16 cellular contexts compared by ENCODE assay signal in the genomic region with DNA sequence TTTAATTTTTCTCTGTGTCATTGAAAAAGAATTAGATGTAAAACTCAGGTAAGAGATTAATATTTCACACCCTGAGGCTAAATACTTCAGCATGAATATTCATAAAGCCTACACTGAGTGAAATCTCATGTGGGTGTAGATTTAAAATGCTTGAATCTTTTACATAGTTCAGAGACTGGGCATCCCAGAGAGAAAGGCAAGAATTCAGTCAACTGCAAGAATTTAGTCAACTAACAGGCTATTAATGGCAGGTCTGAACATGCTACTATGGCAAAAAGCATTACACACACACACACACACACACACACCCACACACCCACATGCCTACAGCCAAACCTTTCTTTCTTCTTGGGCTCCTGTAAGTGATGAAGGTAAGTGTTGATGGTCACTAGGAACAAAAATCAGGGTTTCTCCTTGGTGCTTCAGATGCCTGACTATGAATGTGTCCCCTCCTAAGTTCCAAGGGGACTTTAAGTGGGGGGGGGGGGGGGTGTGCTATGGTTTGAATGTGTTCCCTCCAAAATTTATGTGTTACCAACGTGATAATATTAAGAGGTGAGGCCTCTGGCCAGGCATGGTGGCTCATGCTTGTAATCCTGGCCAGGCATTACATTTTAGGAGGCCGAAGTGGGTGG.
DNase-seq lines count a peak whose midpoint lies in the region; ATAC-seq, FAIRE-seq and TF ChIP-seq lines count a peak whose summit lies in the region.
"Had no signal": no experiment of that assay in that cellular context is flagged by ENCODE, and none has a peak within 500 bp of the region (broad histone marks: within the 10 kb centered on the region; RNA-seq: fewer than 3 reads in every experiment).

No MANE protein-coding gene starts in this region.

- POLR2A ChIA-PET in HEK293 (lab: Yijun Ruan, JAX) = no interaction called here

- BruUV-seq in mammary epithelial cell (replicated peaks; lab: Mats Ljungman, UMichigan) = no TSS peak

- H3K4me3 ChIP-seq in HEK293 (ENCODE audit: low read depth, low read length) = no peak overlapping the region
- H3K4me3 ChIP-seq in mammary epithelial cell (replicated peaks in 1 of 3; ENCODE audit: insufficient read depth in 1 of 3, low read depth in 2 of 3, low read length in 3 of 3) = no peak overlapping the region
- no peak overlapping the region for H3K4me3 ChIP-seq in keratinocyte (ENCODE audit: control insufficient read depth in 2 of 3, extremely low read depth in 1 of 3, insufficient read depth in 2 of 3, low read depth in 1 of 3, low read length in 3 of 3)
- H3K4me3 ChIP-seq: BLaER1 treated with 17β-estradiol and CSF1 and Interleukin-3, amounts not matched to agents 10 nM and 100 nM had no signal

- H3K4me1 ChIP-seq in HEK293 (ENCODE audit: control insufficient read depth, insufficient read depth, low read length) = no peaks in the 10 kb centered on the region
- H3K4me1 ChIP-seq in mammary epithelial cell (ENCODE audit: insufficient read depth, low read length) = no peaks in the 10 kb centered on the region
- peaks cover 11% of the 10 kb centered on the region for H3K4me1 ChIP-seq in keratinocyte (ENCODE audit: control insufficient read depth, extremely low read depth, insufficient read depth, low read length)
- H3K4me1 ChIP-seq: BLaER1 treated with 17β-estradiol and CSF1 and Interleukin-3, amounts not matched to agents 10 nM and 100 nM; Caco-2 had no signal

- in situ Hi-C loops in mammary epithelial cell (cut with MboI; ENCODE audit: low sequenced_read_pairs in 2 of 2) = no loop called here

- TF ChIP-seq CTCF in HEK293 (tag by site-specific recombination; IDR thresholded peaks at IDR 0.05) (no peak), mammary epithelial cell (conservative IDR thresholded peaks at IDR 0.05 in 1 of 2, IDR thresholded peaks at IDR 0.05 in 1 of 2; ENCODE audit: extremely low read depth in 1 of 2, insufficient read depth in 1 of 2, low read depth in 1 of 2, low read length in 2 of 2) (peak in 1 of 2 donors; percentile 22), keratinocyte (optimal IDR thresholded peaks at IDR 0.05 in 1 of 3, IDR thresholded peaks at IDR 0.05 in 1 of 3, conservative IDR thresholded peaks at IDR 0.05 in 1 of 3; ENCODE audit: extremely low read depth in 1 of 3, insufficient read depth in 2 of 3, low read length in 3 of 3) (no peak)

- H3K27ac ChIP-seq in HEK293 (ENCODE audit: extremely low read depth, low read depth, low read length) (no peak overlapping the region), mammary epithelial cell (ENCODE audit: insufficient read depth, low read depth, low read length) (no peak overlapping the region), epithelial cell of prostate (no peak overlapping the region), keratinocyte (ENCODE audit: control insufficient read depth, insufficient read depth, low read length) (no peak overlapping the region)
- H3K27ac ChIP-seq: BLaER1 treated with 17β-estradiol and CSF1 and Interleukin-3, amounts not matched to agents 10 nM and 100 nM had no signal

- CTCF ChIA-PET in HEK293 (lab: Yijun Ruan, JAX) = interaction anchor here (0.6 to 0.7 kb wide), 2 partner anchors 67 to 1926 kb away, joined by 3 to 5 read pairs; no protein-coding TSS in a partner anchor
- CTCF ChIA-PET in mammary epithelial cell (lab: Charles Lee; ENCODE audit: low non-redundant PET) = interaction anchor here (0.6 to 0.7 kb wide), 2 partner anchors 1356 to 1400 kb away, joined by 4 read pairs; no protein-coding TSS in a partner anchor

- DNase-seq in mammary epithelial cell = peak; percentile 69
- peak; percentile 33 for DNase-seq in epithelial cell of prostate (ENCODE audit: low read depth, low spot score)
- peak; percentile 25 for DNase-seq in keratinocyte (ENCODE audit: low read depth, low spot score)
- DNase-seq in middle frontal gyrus (ENCODE audit: extremely low spot score, low spot score) = no peak
- DNase-seq in KG1 (lab: John Stamatoyannopoulos, UW) = no peak
- no peak for DNase-seq in NCI-H2171 treated with DMSO at 0.1 percent for 48 hours (lab: John Stamatoyannopoulos, UW)
- DNase-seq: Caco-2; CD4-positive, alpha-beta T cell; H9 had no signal

- no peaks in the 10 kb centered on the region for H3K36me3 ChIP-seq in HEK293 (ENCODE audit: control insufficient read depth in 2 of 2, insufficient read depth in 1 of 2, low read length in 2 of 2)
- H3K36me3 ChIP-seq in mammary epithelial cell (ENCODE audit: insufficient read depth, low read length) = no peaks in the 10 kb centered on the region
- H3K36me3 ChIP-seq in keratinocyte (ENCODE audit: control insufficient read depth in 2 of 2, extremely low read depth in 1 of 2, insufficient read depth in 2 of 2, low read length in 2 of 2) = no peaks in the 10 kb centered on the region
- H3K36me3 ChIP-seq: BLaER1 treated with 17β-estradiol and CSF1 and Interleukin-3, amounts not matched to agents 10 nM and 100 nM had no signal

- H3K9me3 ChIP-seq in HEK293 (ENCODE audit: control insufficient read depth, insufficient read depth, low read depth, low read length) = no peaks in the 10 kb centered on the region
- no peaks in the 10 kb centered on the region for H3K9me3 ChIP-seq in mammary epithelial cell (replicated peaks; ENCODE audit: insufficient read depth, low read length)
- no peaks in the 10 kb centered on the region for H3K9me3 ChIP-seq in keratinocyte (ENCODE audit: control insufficient read depth, low read depth, low read length)
- H3K9me3 ChIP-seq: BLaER1 treated with 17β-estradiol and CSF1 and Interleukin-3, amounts not matched to agents 10 nM and 100 nM; Caco-2 had no signal

- WGBS in mammary epithelial cell (ENCODE audit: low coverage, missing lambda C conversion rate) = 100% methylated on average over 1 of the region's 2 CpGs

- intact Hi-C loops in mammary epithelial cell (cut with micrococcal nuclease) = no loop called here

- H3K79me2 ChIP-seq in mammary epithelial cell (ENCODE audit: insufficient read depth, low read length) (no peaks in the 10 kb centered on the region), keratinocyte (ENCODE audit: control insufficient read depth, insufficient read depth, low read length) (no peaks in the 10 kb centered on the region)

- FAIRE-seq in keratinocyte (lab: Jason Lieb, UNC) = no peak
- FAIRE-seq: D721Med, G401.6, GM12891, H1 had no signal

- H3K4me2 ChIP-seq in mammary epithelial cell (ENCODE audit: insufficient read depth, low read depth, low read length) (no peak overlapping the region), keratinocyte (ENCODE audit: control insufficient read depth, extremely low read depth, insufficient read depth, low read depth, low read length) (no peak overlapping the region)
- H3K4me2 ChIP-seq: BLaER1 treated with 17β-estradiol and CSF1 and Interleukin-3, amounts not matched to agents 10 nM and 100 nM had no signal

- no peaks in the 10 kb centered on the region for H3K9me1 ChIP-seq in keratinocyte (ENCODE audit: control insufficient read depth, extremely low read depth, insufficient read depth, low read length)

- dilution Hi-C loops in mammary epithelial cell (cut with HindIII; ENCODE audit: low sequenced_read_pairs) (no loop called here), keratinocyte (cut with MboI; ENCODE audit: extremely low pct_ligation_motif_present, low sequenced_read_pairs) (no loop called here)

- H4K20me1 ChIP-seq in mammary epithelial cell (ENCODE audit: insufficient read depth, low read length) = no peaks in the 10 kb centered on the region
- no peaks in the 10 kb centered on the region for H4K20me1 ChIP-seq in keratinocyte (ENCODE audit: control insufficient read depth, extremely low read depth, insufficient read depth, low read length)
- H4K20me1 ChIP-seq: BLaER1 treated with 17β-estradiol and CSF1 and Interleukin-3, amounts not matched to agents 10 nM and 100 nM had no signal

- H3K9ac ChIP-seq in mammary epithelial cell (ENCODE audit: insufficient read depth, low read length) = no peak overlapping the region
- H3K9ac ChIP-seq in keratinocyte (ENCODE audit: control insufficient read depth, extremely low read depth, insufficient read depth, low read length) = no peak overlapping the region
- H3K9ac ChIP-seq: BLaER1 treated with 17β-estradiol and CSF1 and Interleukin-3, amounts not matched to agents 10 nM and 100 nM had no signal

- H3K27me3 ChIP-seq in mammary epithelial cell (ENCODE audit: insufficient read depth, low read length) (no peaks in the 10 kb centered on the region), keratinocyte (ENCODE audit: control insufficient read depth, extremely low read depth, insufficient read depth, low read length) (no peaks in the 10 kb centered on the region)
- H3K27me3 ChIP-seq: BLaER1 treated with 17β-estradiol and CSF1 and Interleukin-3, amounts not matched to agents 10 nM and 100 nM had no signal

- no peak for ATAC-seq in GM21737 (IDR thresholded peaks at IDR 0.05; ENCODE audit: unreplicated experiment)

- H2AFZ ChIP-seq in mammary epithelial cell (ENCODE audit: low read depth, low read length) (no peak overlapping the region), keratinocyte (ENCODE audit: control insufficient read depth, low read length) (no peak overlapping the region)

TF ChIP-seq in HEK293, 187 proteins besides CTCF, POLR2A, EP300 and RAD21 (continues in another document):
- TF ChIP-seq GLI2 (tag by site-specific recombination; IDR thresholded peaks at IDR 0.05; ENCODE audit: borderline replicate concordance, low read depth) (no peak), ZNF114 (tag by site-specific recombination; IDR thresholded peaks at IDR 0.05) (no peak), ZNF24 (tag by site-specific recombination; IDR thresholded peaks at IDR 0.05) (no peak), ZNF202 (tag by site-specific recombination; IDR thresholded peaks at IDR 0.05; ENCODE audit: borderline replicate concordance) (no peak), WT1 (tag by site-specific recombination; IDR thresholded peaks at IDR 0.05) (no peak)
- TF ChIP-seq, protein P1, sequence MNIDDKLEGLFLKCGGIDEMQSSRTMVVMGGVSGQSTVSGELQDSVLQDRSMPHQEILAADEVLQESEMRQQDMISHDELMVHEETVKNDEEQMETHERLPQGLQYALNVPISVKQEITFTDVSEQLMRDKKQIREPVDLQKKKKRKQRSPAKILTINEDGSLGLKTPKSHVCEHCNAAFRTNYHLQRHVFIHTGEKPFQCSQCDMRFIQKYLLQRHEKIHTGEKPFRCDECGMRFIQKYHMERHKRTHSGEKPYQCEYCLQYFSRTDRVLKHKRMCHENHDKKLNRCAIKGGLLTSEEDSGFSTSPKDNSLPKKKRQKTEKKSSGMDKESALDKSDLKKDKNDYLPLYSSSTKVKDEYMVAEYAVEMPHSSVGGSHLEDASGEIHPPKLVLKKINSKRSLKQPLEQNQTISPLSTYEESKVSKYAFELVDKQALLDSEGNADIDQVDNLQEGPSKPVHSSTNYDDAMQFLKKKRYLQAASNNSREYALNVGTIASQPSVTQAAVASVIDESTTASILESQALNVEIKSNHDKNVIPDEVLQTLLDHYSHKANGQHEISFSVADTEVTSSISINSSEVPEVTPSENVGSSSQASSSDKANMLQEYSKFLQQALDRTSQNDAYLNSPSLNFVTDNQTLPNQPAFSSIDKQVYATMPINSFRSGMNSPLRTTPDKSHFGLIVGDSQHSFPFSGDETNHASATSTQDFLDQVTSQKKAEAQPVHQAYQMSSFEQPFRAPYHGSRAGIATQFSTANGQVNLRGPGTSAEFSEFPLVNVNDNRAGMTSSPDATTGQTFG (tag by site-specific recombination; IDR thresholded peaks at IDR 0.05; ENCODE audit: borderline replicate concordance) = no peak

Comparison
In these comparisons a context has a peak if more than half of its experiments do, and no peak if none do; other contexts are left out.
1. DNase-seq: peak in mammary epithelial cell (single experiment), epithelial cell of prostate (single experiment) and keratinocyte (single experiment); none in middle frontal gyrus (single experiment), KG1 (single experiment) and NCI-H2171 treated with DMSO at 0.1 percent for 48 hours (single experiment).